ENCODE assay signal across 10 cellular contexts in the genomic region with DNA sequence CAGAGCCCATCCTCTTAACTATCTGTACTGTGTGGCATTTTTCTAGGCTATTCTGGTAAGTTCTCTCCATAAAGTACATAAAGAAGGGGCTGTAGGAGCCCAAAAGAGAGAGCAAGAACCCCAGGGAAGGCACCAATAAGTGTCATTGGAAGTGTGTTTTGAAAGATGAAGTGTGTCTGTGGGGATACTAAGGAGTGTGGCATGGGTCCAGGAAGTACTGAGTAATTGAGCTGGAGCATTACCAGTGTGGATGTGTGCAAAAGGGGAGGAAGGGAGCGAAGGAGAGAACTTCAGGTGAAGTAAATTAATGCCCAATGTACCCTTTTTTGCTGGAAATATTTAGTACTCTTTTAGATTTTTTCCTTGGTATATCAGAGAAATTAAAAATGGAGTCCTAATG.
DNase-seq lines count a peak whose midpoint lies in the region; ATAC-seq lines count a peak whose summit lies in the region.
"Had no signal": no experiment of that assay in that cellular context is flagged by ENCODE, and none has a peak within 500 bp of the region (broad histone marks: within the 10 kb centered on the region; RNA-seq: fewer than 3 reads in every experiment).

No MANE protein-coding gene starts in this region.

- ATAC-seq in esophagus mucosa (peak; percentile 49), left lobe of liver (no peak)
- ATAC-seq: GM12878 had no signal

- DNase-seq in DMS 273 (lab: John Stamatoyannopoulos, UW; ENCODE audit: unreplicated experiment), result peak; percentile 21
- no peak for DNase-seq in DMS 273 treated with DMSO at 0.1 percent for 48 hours (lab: John Stamatoyannopoulos, UW)
- DNase-seq in RPMI7951 (ENCODE audit: low read depth), result peak; percentile 62
- peak; percentile 20 for DNase-seq in pulmonary artery endothelial cell (ENCODE audit: low read depth, low spot score)
- DNase-seq in left lobe of liver (ENCODE audit: low spot score), result no peak
- DNase-seq in occipital lobe (lab: John Stamatoyannopoulos, UW), result no peak
- DNase-seq in H7, result no peak
- DNase-seq: activated CD8-positive, alpha-beta memory T cell treated with anti-CD3 and anti-CD28 coated beads for 24 hours had no signal

- H3K27me3 ChIP-seq in H7 (ENCODE audit: control insufficient read depth, insufficient read depth, low read length), result no peaks in the 10 kb centered on the region

- H3K36me3 ChIP-seq in H7 (replicated peaks; ENCODE audit: control insufficient read depth, insufficient read depth, low read length), result no peaks in the 10 kb centered on the region; the same call in 1 of the 2 replicates

- H3K4me3 ChIP-seq in H7 (ENCODE audit: insufficient read depth, low read depth, low read length), result no peak overlapping the region
- H3K4me3 ChIP-seq: GM12878 had no signal

Comparison
In these comparisons a context has a peak if more than half of its experiments do, and no peak if none do; other contexts are left out.
1. DNase-seq: peak in DMS 273 (single experiment), RPMI7951 (single experiment) and pulmonary artery endothelial cell (single experiment); none in DMS 273 treated with DMSO at 0.1 percent for 48 hours (single experiment), left lobe of liver (single experiment), occipital lobe (single experiment) and H7 (single experiment).